Comparison of ENCODE assay signal across 16 cellular contexts in the genomic region with DNA sequence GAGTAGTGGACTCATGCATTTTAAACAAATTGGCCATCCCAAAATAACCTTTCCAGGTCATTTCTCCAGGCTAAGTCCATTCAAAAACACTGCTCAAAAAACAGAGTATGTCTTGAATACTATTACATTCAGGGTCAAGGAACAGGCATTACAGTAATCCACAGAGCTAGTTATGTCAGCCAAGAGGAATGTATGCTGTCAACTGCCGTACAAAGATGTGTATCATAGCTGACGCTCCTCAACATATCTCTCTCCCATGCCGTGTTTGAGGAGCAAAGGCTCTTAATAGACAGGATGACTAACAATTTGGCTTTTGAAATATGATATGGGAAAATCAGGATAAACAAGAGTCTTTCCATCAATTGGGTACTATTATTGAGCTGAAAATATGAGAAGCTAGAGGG.
DNase-seq lines count a peak whose midpoint lies in the region; ATAC-seq and TF ChIP-seq lines count a peak whose summit lies in the region.
"Had no signal": no experiment of that assay in that cellular context is flagged by ENCODE, and none has a peak within 500 bp of the region (broad histone marks: within the 10 kb centered on the region; RNA-seq: fewer than 3 reads in every experiment).

No MANE protein-coding gene starts in this region.

- no peak overlapping the region for H3K4me2 ChIP-seq in trophoblast cell (ENCODE audit: low read length)

- no peak overlapping the region for H2BK5ac ChIP-seq in trophoblast cell (ENCODE audit: low read depth, low read length, poor library complexity)

- H3K27me3 ChIP-seq in trophoblast cell (ENCODE audit: insufficient read depth, low read length) = no peaks in the 10 kb centered on the region
- H3K27me3 ChIP-seq: pancreas, transverse colon had no signal

- no peak overlapping the region for H2AFZ ChIP-seq in trophoblast cell (ENCODE audit: insufficient read depth, low read length, poor library complexity)

- H3K4me1 ChIP-seq in trophoblast cell (ENCODE audit: control insufficient read depth in 1 of 2, insufficient read depth in 2 of 2, low read length in 2 of 2) = peaks cover 0 to 3% of the 10 kb centered on the region in 2 experiments
- H3K4me1 ChIP-seq: pancreas, transverse colon had no signal

- no peak overlapping the region for H3K18ac ChIP-seq in trophoblast cell (ENCODE audit: low read length)

- peak; percentile 94 for DNase-seq in ELR (ENCODE audit: low read depth)
- DNase-seq in RWPE1 (ENCODE audit: low spot score) = peak; percentile 83
- peak; percentile 19 for DNase-seq in fibroblast of gingiva (ENCODE audit: low read depth)
- peak; percentile 85 to 94 for DNase-seq in trophoblast cell
- DNase-seq in Kasumi-1 (lab: John Stamatoyannopoulos, UW) = no peak
- DNase-seq in NCI-H526 treated with DMSO at 0.1 percent for 48 hours (lab: John Stamatoyannopoulos, UW) = no peak
- no peak for DNase-seq in pons (ENCODE audit: low spot score)
- DNase-seq: activated effector memory CD4-positive, alpha-beta T cell treated with anti-CD3 and anti-CD28 coated beads, Interleukin-2, amount 50 U/mL, for 16 hours; dermis blood vessel endothelial cell; immature natural killer cell; NCI-H1436 treated with DMSO at 0.1 percent for 48 hours; pancreas; transverse colon had no signal

- H2AK5ac ChIP-seq in trophoblast cell (ENCODE audit: low read length) = no peak overlapping the region

- peaks cover 21% of the 10 kb centered on the region for H3K27me3 Mint-ChIP-seq in stimulated activated memory B cell treated with anti-CD40 and anti-IgM and Interleukin-4, amounts not matched to agents 10 μg/mL and 1 μg/mL and 100 μg/mL, for 72 hours

- H3K79me2 ChIP-seq in trophoblast cell (ENCODE audit: control insufficient read depth, insufficient read depth, low read length, poor library complexity) = no peaks in the 10 kb centered on the region

- H3K36me3 ChIP-seq in trophoblast cell (ENCODE audit: control insufficient read depth in 1 of 2, insufficient read depth in 2 of 2, low read length in 2 of 2) = no peaks in the 10 kb centered on the region
- H3K36me3 ChIP-seq: HAP-1, pancreas, transverse colon had no signal

- H3K14ac ChIP-seq in trophoblast cell (ENCODE audit: low read length) = no peak overlapping the region

- H3K4ac ChIP-seq in trophoblast cell (ENCODE audit: low read depth, low read length) = no peak overlapping the region

- H3K4me3 ChIP-seq in trophoblast cell (ENCODE audit: low read depth, low read length) = no peak overlapping the region
- H3K4me3 ChIP-seq: HAP-1, pancreas, transverse colon had no signal

- peaks cover 5% of the 10 kb centered on the region for H3K9me3 Mint-ChIP-seq in stimulated activated memory B cell treated with anti-CD40 and anti-IgM and Interleukin-4, amounts not matched to agents 10 μg/mL and 1 μg/mL and 100 μg/mL, for 72 hours

- H3K23ac ChIP-seq in trophoblast cell (ENCODE audit: low read length) = no peak overlapping the region

- CTCF ChIA-PET in RWPE1 (lab: Yijun Ruan, JAX) = no interaction called here

- no peak overlapping the region for H4K8ac ChIP-seq in trophoblast cell (ENCODE audit: low read depth, low read length)

- H3K79me1 ChIP-seq in trophoblast cell (ENCODE audit: low read length) = no peaks in the 10 kb centered on the region

- H3K9me3 ChIP-seq in trophoblast cell (ENCODE audit: insufficient read depth, low read depth, low read length) = no peaks in the 10 kb centered on the region
- H3K9me3 ChIP-seq: HAP-1, pancreas, transverse colon had no signal

- ATAC-seq in stimulated activated memory B cell treated with anti-CD40 and anti-IgM and Interleukin-4, amounts not matched to agents 10 μg/mL and 1 μg/mL and 100 μg/mL, for 72 hours = no peak
- ATAC-seq: activated CD4-positive, CD25-positive, alpha-beta regulatory T cell treated with anti-CD3 and anti-CD28 coated beads, Interleukin-2, amount 50 U/mL, for 24 hours had no signal

- H3K4me3 Mint-ChIP-seq in stimulated activated memory B cell treated with anti-CD40 and anti-IgM and Interleukin-4, amounts not matched to agents 10 μg/mL and 1 μg/mL and 100 μg/mL, for 72 hours = no peak overlapping the region
- H3K4me3 Mint-ChIP-seq: immature natural killer cell had no signal

- no peak overlapping the region for H4K12ac ChIP-seq in trophoblast cell (ENCODE audit: low read depth, low read length)

- H3K9ac ChIP-seq in trophoblast cell (ENCODE audit: low read length) = no peak overlapping the region

- H3K27ac ChIP-seq in RWPE1 = no peak overlapping the region
- H3K27ac ChIP-seq in trophoblast cell (ENCODE audit: low read depth, low read length) = no peak overlapping the region
- H3K27ac ChIP-seq: pancreas, transverse colon had no signal

- no CpG with 5 or more reads among the region's 3 CpGs for WGBS in trophoblast cell (ENCODE audit: extremely low coverage, insufficient coverage, insufficient read length)

- H3K27ac Mint-ChIP-seq in stimulated activated memory B cell treated with anti-CD40 and anti-IgM and Interleukin-4, amounts not matched to agents 10 μg/mL and 1 μg/mL and 100 μg/mL, for 72 hours = no peak overlapping the region
- H3K27ac Mint-ChIP-seq: immature natural killer cell had no signal

- H2BK12ac ChIP-seq in trophoblast cell (ENCODE audit: low read length) = no peak overlapping the region

- H3K4me1 Mint-ChIP-seq in stimulated activated memory B cell treated with anti-CD40 and anti-IgM and Interleukin-4, amounts not matched to agents 10 μg/mL and 1 μg/mL and 100 μg/mL, for 72 hours = no peaks in the 10 kb centered on the region
- H3K4me1 Mint-ChIP-seq: immature natural killer cell had no signal

- TF ChIP-seq CTCF in RWPE1 (conservative IDR thresholded peaks at IDR 0.05; ENCODE audit: low read depth) = no peak

- POLR2A ChIA-PET in RWPE1 (lab: Yijun Ruan, JAX; ENCODE audit: low non-redundant PET) = interaction anchor here (0.5 kb wide), 1 partner anchor 71 kb away, joined by 5 read pairs; no protein-coding TSS in a partner anchor

- H4K91ac ChIP-seq in trophoblast cell (ENCODE audit: low read depth, low read length) = no peak overlapping the region

- no peaks in the 10 kb centered on the region for H3K36me3 Mint-ChIP-seq in stimulated activated memory B cell treated with anti-CD40 and anti-IgM and Interleukin-4, amounts not matched to agents 10 μg/mL and 1 μg/mL and 100 μg/mL, for 72 hours
- H3K36me3 Mint-ChIP-seq: immature natural killer cell had no signal

- H2BK120ac ChIP-seq in trophoblast cell (ENCODE audit: insufficient read depth, low read length, poor library complexity) = no peak overlapping the region

Comparison
In these comparisons a context has a peak if more than half of its experiments do, and no peak if none do; other contexts are left out.
1. DNase-seq: peak in ELR (single experiment), RWPE1 (single experiment), fibroblast of gingiva (single experiment) and trophoblast cell (2 of 2); none in Kasumi-1 (0 of 2), NCI-H526 treated with DMSO at 0.1 percent for 48 hours (single experiment) and pons (single experiment).